Comparison of ENCODE assay signal across 14 cellular contexts in genomic region chr7:35623381-35623780, GRCh38.
"Had no signal": no experiment of that assay in that cellular context is flagged by ENCODE, and none has a peak within 500 bp of the region (broad histone marks: within the 10 kb centered on the region; RNA-seq: fewer than 3 reads in every experiment).

No MANE protein-coding gene starts in this region.

- DNase-seq: activated CD4-positive, alpha-beta T cell treated with anti-CD3 and anti-CD28 coated beads, Interleukin-2, amount 50 U/mL, for 4 hours; activated naive CD4-positive, alpha-beta T cell treated with anti-CD3 and anti-CD28 coated beads for 36 hours; activated naive CD8-positive, alpha-beta T cell treated with anti-CD3 and anti-CD28 coated beads, Interleukin-2, amount 50 U/mL, for 24 hours; activated T-cell treated with anti-CD3 and anti-CD28 coated beads, Interleukin-2, amount 50 U/mL, for 1 hour; cerebellar nuclear complex; effector memory CD4-positive, alpha-beta T cell; foreskin fibroblast; glutamatergic neuron; left ventricle myocardium superior; naive thymus-derived CD8-positive, alpha-beta T cell; stimulated activated CD4-positive, alpha-beta T cell treated with anti-CD3 and anti-CD28 coated beads, Interleukin-1b, Interleukin-23, amount 100 ng/mL, for 48 hours; stomach; testis; upper lobe of left lung had no signal
